ENCODE assay signal across 8 cellular contexts in the genomic region with DNA sequence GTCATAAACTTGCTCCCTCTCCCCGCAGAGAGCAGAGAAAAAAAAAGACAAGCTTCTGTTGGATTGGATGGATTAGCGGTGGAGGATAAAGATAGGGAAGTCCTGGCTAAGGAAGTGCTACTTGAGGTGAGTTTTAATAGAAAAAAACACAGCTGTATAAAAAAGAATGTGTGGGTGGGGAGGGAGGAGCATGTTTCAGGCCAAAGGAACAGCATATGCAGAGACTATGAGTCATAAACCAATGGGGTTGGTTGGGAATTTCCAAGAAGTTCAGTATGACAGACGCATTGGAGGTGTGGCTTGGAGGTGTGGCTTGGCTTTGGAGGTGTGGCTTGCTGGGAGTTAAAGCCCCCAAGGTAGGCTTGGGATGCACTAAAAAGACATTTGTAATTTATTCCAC.
DNase-seq lines count a peak whose midpoint lies in the region; ATAC-seq and TF ChIP-seq lines count a peak whose summit lies in the region.

No MANE protein-coding gene starts in this region.

- H3K4me3 Mint-ChIP-seq in nephron progenitor cell, result peak overlapping the region; percentile 34

- peak; percentile 98 for ATAC-seq in GM21529 (IDR thresholded peaks at IDR 0.05; ENCODE audit: unreplicated experiment)

- DNase-seq in ELF-1 (ENCODE audit: low read depth, low spot score) (peak; percentile 1), HS-27A (ENCODE audit: low read depth) (peak; percentile 4), activated T-cell treated with anti-CD3 and anti-CD28 coated beads for 48 hours (ENCODE audit: low read depth) (peak; percentile 34), nephron progenitor cell (no peak), D341Med (ENCODE audit: low spot score) (no peak), hypothalamus (lab: John Stamatoyannopoulos, UW) (no peak), cerebellum (ENCODE audit: low spot score) (no peak)

- no peaks in the 10 kb centered on the region for H3K27me3 Mint-ChIP-seq in nephron progenitor cell (ENCODE audit: low read depth, poor library complexity)

- H3K4me1 Mint-ChIP-seq in nephron progenitor cell, result peaks cover 51% of the 10 kb centered on the region

- peaks cover 4% of the 10 kb centered on the region for H3K36me3 Mint-ChIP-seq in nephron progenitor cell (ENCODE audit: low read depth)

- peaks cover 4% of the 10 kb centered on the region for H3K9me3 Mint-ChIP-seq in nephron progenitor cell

- peak overlapping the region; percentile 77 for H3K27ac Mint-ChIP-seq in nephron progenitor cell

- TF ChIP-seq CTCF in nephron progenitor cell (IDR thresholded peaks at IDR 0.05), result no peak

Comparison
In these comparisons a context has a peak if more than half of its experiments do, and no peak if none do; other contexts are left out.
1. DNase-seq: peak in ELF-1 (single experiment), HS-27A (single experiment) and activated T-cell treated with anti-CD3 and anti-CD28 coated beads for 48 hours (single experiment); none in nephron progenitor cell (single experiment), D341Med (single experiment), hypothalamus (0 of 51) and cerebellum (single experiment).